24 cellular contexts compared by ENCODE assay signal in the genomic region with DNA sequence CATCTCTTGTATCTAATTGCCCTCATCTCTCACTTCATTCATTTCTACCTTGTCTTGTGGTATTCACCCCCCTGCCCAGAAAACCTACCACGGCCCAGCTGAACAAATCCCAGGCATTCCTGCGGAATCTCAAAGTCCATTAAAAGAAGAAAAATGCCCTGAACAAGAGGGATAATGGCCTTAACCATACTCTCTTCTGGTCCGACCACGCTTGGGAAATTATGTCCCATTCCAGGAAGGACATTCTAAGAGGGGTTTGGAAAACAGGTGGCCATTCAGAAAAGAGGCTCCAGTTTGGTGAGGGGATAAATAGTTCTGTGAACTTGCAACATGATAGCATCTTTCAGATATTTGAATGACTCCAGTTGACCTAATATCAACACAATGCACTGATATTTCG.
A peak's percentile ranks its signal among the peaks of the same experiment; 100 is the strongest.
DNase-seq lines count a peak whose midpoint lies in the region; ATAC-seq and TF ChIP-seq lines count a peak whose summit lies in the region.
"Had no signal": no experiment of that assay in that cellular context is flagged by ENCODE, and none has a peak within 500 bp of the region (broad histone marks: within the 10 kb centered on the region; RNA-seq: fewer than 3 reads in every experiment).

No MANE protein-coding gene starts in this region.

- H3K9me3 ChIP-seq in Karpas-422 (ENCODE audit: low read length) (no peaks in the 10 kb centered on the region), mucosa of descending colon (no peaks in the 10 kb centered on the region), HAP-1 (no peaks in the 10 kb centered on the region)
- H3K9me3 ChIP-seq: BE2C, BLaER1 had no signal

- H3K79me2 ChIP-seq in Karpas-422 (ENCODE audit: low read length) = no peaks in the 10 kb centered on the region

- intact Hi-C loops in mucosa of descending colon (cut with DNase I, micrococcal nuclease) = no loop called here

- no peak for ATAC-seq in mucosa of descending colon
- ATAC-seq in GM19023 (IDR thresholded peaks at IDR 0.05; ENCODE audit: unreplicated experiment) = no peak
- ATAC-seq: GM12878 had no signal

- in situ Hi-C loops in HAP-1 (cut with MboI; ENCODE audit: low sequenced_read_pairs) = no loop called here

- no peak for TF ChIP-seq CTCF in mucosa of descending colon (IDR thresholded peaks at IDR 0.05)

- H3K9ac ChIP-seq in Karpas-422 (ENCODE audit: low read length) = no peak overlapping the region
- H3K9ac ChIP-seq: BLaER1 had no signal

- H4K20me1 ChIP-seq in Karpas-422 (ENCODE audit: insufficient read depth, low read depth, low read length) = no peaks in the 10 kb centered on the region
- H4K20me1 ChIP-seq: BLaER1 had no signal

- no peak overlapping the region for H3K4me2 ChIP-seq in Karpas-422 (ENCODE audit: low read depth, low read length, poor library complexity, severe bottlenecking)
- H3K4me2 ChIP-seq: BLaER1 had no signal

- H3K4me1 ChIP-seq in Karpas-422 (ENCODE audit: low read length) (no peaks in the 10 kb centered on the region), mucosa of descending colon (ENCODE audit: low read depth) (no peaks in the 10 kb centered on the region), HAP-1 (no peaks in the 10 kb centered on the region)
- H3K4me1 ChIP-seq: BE2C, BLaER1 had no signal

- DNase-seq in Karpas-422 (peak; percentile 22), islet precursor cell (peak; percentile 77), skeletal muscle cell (ENCODE audit: low read depth) (peak; percentile 11), mucosa of descending colon (no peak), HAP-1 (ENCODE audit: low spot score in 2 of 2) (no peak), midbrain (lab: John Stamatoyannopoulos, UW) (no peak)
- DNase-seq: 8988T; ACHN; BE2C; C1 segment of cervical spinal cord; CD4-positive, alpha-beta memory T cell; CD4-positive, CD25-positive, alpha-beta regulatory T cell; CD8-positive, alpha-beta memory T cell; COR-L47; DMS 273 treated with DMSO at 0.1 percent for 48 hours; DMS153; DMS53; DMS79; DND-41; EL; GDM1 had no signal

- H2AFZ ChIP-seq in Karpas-422 (ENCODE audit: low read length) = no peak overlapping the region

- H3K27me3 ChIP-seq in Karpas-422 (ENCODE audit: low read length) = no peaks in the 10 kb centered on the region
- peaks cover 2% of the 10 kb centered on the region; the same call in 1 of the 2 replicates for H3K27me3 ChIP-seq in HAP-1 (ENCODE audit: low read depth)
- H3K27me3 ChIP-seq: BE2C, BLaER1 had no signal

- H3K4me3 ChIP-seq in Karpas-422 (ENCODE audit: low read length) = no peak overlapping the region
- no peak overlapping the region for H3K4me3 ChIP-seq in skeletal muscle cell (ENCODE audit: low read depth, low read length)
- no peak overlapping the region for H3K4me3 ChIP-seq in mucosa of descending colon
- H3K4me3 ChIP-seq in HAP-1 = no peak overlapping the region
- H3K4me3 ChIP-seq: BLaER1, GM12878 had no signal

- no peaks in the 10 kb centered on the region for H3K9me2 ChIP-seq in Karpas-422 (replicated peaks; ENCODE audit: insufficient read depth, low read length)

- no peak overlapping the region for H3K27ac ChIP-seq in Karpas-422 (ENCODE audit: low read length)
- H3K27ac ChIP-seq: BLaER1 had no signal

- no peaks in the 10 kb centered on the region for H3K36me3 ChIP-seq in Karpas-422 (ENCODE audit: insufficient read depth, low read length)
- no peaks in the 10 kb centered on the region for H3K36me3 ChIP-seq in mucosa of descending colon (ENCODE audit: low read depth)
- no peaks in the 10 kb centered on the region for H3K36me3 ChIP-seq in HAP-1 (replicated peaks)
- H3K36me3 ChIP-seq: BE2C, BLaER1 had no signal

Comparison
In these comparisons a context has a peak if more than half of its experiments do, and no peak if none do; other contexts are left out.
1. DNase-seq: peak in Karpas-422 (single experiment), islet precursor cell (single experiment) and skeletal muscle cell (single experiment); none in mucosa of descending colon (0 of 3), HAP-1 (0 of 2) and midbrain (single experiment).